ENCODE assay signal across 19 cellular contexts in genomic region chr4:68581382-68582338, GRCh38. TPM values are rescaled to one million over a fixed set of nuclear protein-coding genes. Genes with fewer than 3 reads are reported as not detected.
A peak's percentile ranks its signal among the peaks of the same experiment; 100 is the strongest.
DNase-seq lines count a peak whose midpoint lies in the region; ATAC-seq and TF ChIP-seq lines count a peak whose summit lies in the region.
"Had no signal": no experiment of that assay in that cellular context is flagged by ENCODE, and none has a peak within 500 bp of the region (broad histone marks: within the 10 kb centered on the region; RNA-seq: fewer than 3 reads in every experiment).

No MANE protein-coding gene starts in this region.

- H3K79me2 ChIP-seq in osteoblast (ENCODE audit: insufficient read depth, low read length): no peaks in the 10 kb centered on the region

- DNase-seq in LHCN-M2 (ENCODE audit: low read depth) (peak; percentile 6), amniotic epithelial cell (ENCODE audit: low read depth) (peak; percentile 45), foreskin keratinocyte (peak in 1 of 2 donors; percentile 18), osteoblast (ENCODE audit: insufficient read length, low spot score, missing footprints) (peak; percentile 37), SHP77 treated with DMSO at 0.1 percent for 48 hours (lab: John Stamatoyannopoulos, UW) (no peak), NOMO-1 treated with dmso at 0.1 percent for 144 hours (lab: John Stamatoyannopoulos, UW; ENCODE audit: unreplicated experiment) (no peak)
- DNase-seq: GF-D8, GM23248, Kasumi-1, NCI-H1694 treated with DMSO at 0.1 percent for 48 hours, NCI-H345, NCI-H69, SIG-M5, T-cell had no signal

- no peak overlapping the region for H3K4me3 ChIP-seq in osteoblast (ENCODE audit: insufficient read depth, low read length)
- H3K4me3 ChIP-seq: GM23248, HAP-1 had no signal

- H3K4me2 ChIP-seq in osteoblast (ENCODE audit: insufficient read depth, low read length): no peak overlapping the region

- ATAC-seq in foreskin keratinocyte (peak; percentile 14), HG03432 (IDR thresholded peaks at IDR 0.05; ENCODE audit: unreplicated experiment) (no peak)
- ATAC-seq: SK-N-SH treated with all-trans-retinoic acid at 6 μM for 48 hours, T-cell had no signal

- no peaks in the 10 kb centered on the region for H4K20me1 ChIP-seq in osteoblast (ENCODE audit: insufficient read depth, low read length)

- no peak overlapping the region for H2AFZ ChIP-seq in osteoblast (ENCODE audit: low read length)
- H2AFZ ChIP-seq: GM23248 had no signal

- H3K27me3 ChIP-seq in foreskin keratinocyte (no peaks in the 10 kb centered on the region), osteoblast (ENCODE audit: insufficient read depth, low read length) (no peaks in the 10 kb centered on the region)

- H3K4me1 ChIP-seq in foreskin keratinocyte (no peaks in the 10 kb centered on the region), osteoblast (ENCODE audit: insufficient read depth, low read length) (no peaks in the 10 kb centered on the region)
- H3K4me1 ChIP-seq: HAP-1 had no signal

- no peaks in the 10 kb centered on the region for H3K36me3 ChIP-seq in osteoblast (ENCODE audit: insufficient read depth, low read length)
- H3K36me3 ChIP-seq: HAP-1 had no signal

- H3K27ac ChIP-seq in foreskin keratinocyte (no peak overlapping the region), osteoblast (ENCODE audit: low read depth, low read length) (no peak overlapping the region)
- H3K27ac ChIP-seq: GM23248 had no signal

- no peaks in the 10 kb centered on the region for H3K9me3 ChIP-seq in osteoblast (ENCODE audit: low read depth, low read length)
- H3K9me3 ChIP-seq: HAP-1 had no signal

- TF ChIP-seq CTCF in foreskin keratinocyte (conservative IDR thresholded peaks at IDR 0.05) (no peak), osteoblast (IDR thresholded peaks at IDR 0.05; ENCODE audit: extremely low read depth, low read depth, low read length) (no peak)

RNA-seq across cellular contexts. Expression of gene UGT2B17, which starts 5.5 kb away (rescaled TPM):
- not detected in 2 replicates for total RNA-seq in LHCN-M2 (2014; rRNA removed)
- polyA plus RNA-seq in LHCN-M2 (2012): not detected
- not detected in 2 replicates for total RNA-seq in foreskin keratinocyte
- not detected in 2 replicates for polyA plus RNA-seq in foreskin keratinocyte
- not detected in 2 replicates for total RNA-seq in osteoblast
- total RNA-seq: Daoy, GM23248 had no signal
- polyA plus RNA-seq: CD14-positive monocyte, GM23248 had no signal

Comparison
In these comparisons a context has a peak if more than half of its experiments do, and no peak if none do; other contexts are left out.
1. DNase-seq: peak in LHCN-M2 (single experiment), amniotic epithelial cell (single experiment) and osteoblast (single experiment); none in SHP77 treated with DMSO at 0.1 percent for 48 hours (single experiment) and NOMO-1 treated with dmso at 0.1 percent for 144 hours (single experiment).